Comparison of ENCODE assay signal across 8 cellular contexts in the genomic region with DNA sequence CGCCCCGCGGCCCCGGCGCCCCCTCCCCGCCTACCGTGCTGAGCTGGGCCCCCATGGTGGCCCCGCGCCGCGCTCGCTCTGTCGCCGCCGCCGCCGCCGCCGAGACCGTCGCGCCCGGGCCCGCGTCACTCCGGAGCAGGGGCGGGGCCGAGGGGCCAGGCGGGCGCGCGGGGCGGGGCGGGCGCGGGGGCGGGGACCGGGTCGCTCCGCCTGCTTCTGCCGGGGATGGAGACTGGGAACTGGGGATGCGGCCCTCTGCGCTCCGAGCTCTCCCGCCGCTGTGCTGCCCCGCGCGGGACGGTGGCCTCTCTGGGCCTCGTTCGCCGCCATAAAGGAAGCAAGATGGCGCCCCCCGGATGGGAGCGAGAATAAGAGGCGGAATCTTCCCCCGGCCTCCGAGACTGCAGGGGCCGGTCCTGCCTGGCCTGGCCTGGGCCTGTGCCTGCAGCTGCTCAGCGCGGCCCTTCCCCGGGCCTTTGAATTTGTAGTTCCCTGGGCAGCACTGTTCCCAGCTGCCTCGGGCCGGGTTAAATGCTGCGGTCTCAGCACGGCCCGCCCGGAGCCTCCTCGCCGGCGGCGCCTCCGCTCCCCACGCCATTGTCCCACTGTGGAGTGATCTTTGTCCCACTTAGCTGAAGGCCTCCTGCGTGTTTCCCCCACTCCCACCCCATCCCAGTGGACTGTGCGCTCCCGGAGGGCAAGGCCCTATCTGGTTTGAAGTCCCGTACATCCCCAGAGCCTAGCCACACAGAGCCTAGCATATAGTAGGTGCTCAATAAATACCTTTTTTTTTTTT. TPM values are rescaled to one million over a fixed set of nuclear protein-coding genes. Genes with fewer than 3 reads are reported as not detected.
DNase-seq lines count a peak whose midpoint lies in the region; ATAC-seq and TF ChIP-seq lines count a peak whose summit lies in the region.

Gene CYB5R3 (minus strand): TSS at position 132 of the 796 bp plus-strand sequence. CDS start 77 bp downstream, at position 55.

- H3K4me3 ChIP-seq in endodermal cell (ENCODE audit: low read length): peak within 1 kb of the TSS; percentile 96

- no peaks in the 10 kb centered on the region for H3K36me3 ChIP-seq in endodermal cell (ENCODE audit: control insufficient read depth, insufficient read depth, low read length)

- no peaks in the 10 kb centered on the region for H3K9me3 Mint-ChIP-seq in endodermal cell

- WGBS in endodermal cell (ENCODE audit: insufficient coverage in 1 of 2, insufficient read length in 1 of 2), 2 experiments: 13 to 42% methylated on average over 7 to 76 of the region's 79 CpGs

- peak within 1 kb of the TSS; percentile 98 for H3K27ac Mint-ChIP-seq in endodermal cell

- peak within 1 kb of the TSS; percentile 77 for H3K27ac ChIP-seq in endodermal cell (ENCODE audit: low read depth, low read length)

- H3K4me1 ChIP-seq in endodermal cell (ENCODE audit: control insufficient read depth, insufficient read depth, low read length): peaks cover 5% of the 10 kb centered on the region

- DNase-seq in Ammon's horn (ENCODE audit: low spot score) (peak; percentile 84), NOMO-1 treated with dmso at 0.1 percent for 144 hours (lab: John Stamatoyannopoulos, UW; ENCODE audit: unreplicated experiment) (peak; percentile 66), endodermal cell (peak; percentile 95), mesenteric fat pad (ENCODE audit: low spot score) (peak; percentile 94)
- peak; percentile 18 for DNase-seq in activated CD8-positive, alpha-beta memory T cell treated with anti-CD3 and anti-CD28 coated beads, Interleukin-2, amount 50 U/mL, for 1 hour (ENCODE audit: extremely low read depth)
- peak; percentile 45 for DNase-seq in stimulated activated CD8-positive, alpha-beta memory T cell treated with anti-CD3 and anti-CD28 coated beads, Interleukin-15, amount 100 ng/mL, for 1 hour (ENCODE audit: low read depth)

- ATAC-seq in HG03457 (IDR thresholded peaks at IDR 0.05; ENCODE audit: unreplicated experiment): peak; percentile 43

- no peaks in the 10 kb centered on the region for H3K27me3 ChIP-seq in endodermal cell (ENCODE audit: control insufficient read depth, insufficient read depth, low read length, poor library complexity, severe bottlenecking)

- no peak for TF ChIP-seq CTCF in endodermal cell (conservative IDR thresholded peaks at IDR 0.05)

- H3K4me3 Mint-ChIP-seq in endodermal cell: peak within 1 kb of the TSS; percentile 96

- peaks cover 34% of the 10 kb centered on the region for H3K4me1 Mint-ChIP-seq in endodermal cell

- no peaks in the 10 kb centered on the region for H3K9me3 ChIP-seq in endodermal cell (ENCODE audit: control insufficient read depth, low read length)

- H3K36me3 Mint-ChIP-seq in endodermal cell (ENCODE audit: low read depth): no peaks in the 10 kb centered on the region

- peak within 1 kb of the TSS; percentile 77 for H3K9ac ChIP-seq in endodermal cell (ENCODE audit: extremely low read depth, low read length, poor library complexity, severe bottlenecking)

- H3K27me3 Mint-ChIP-seq in endodermal cell (ENCODE audit: insufficient read depth): no peaks in the 10 kb centered on the region

- peak; percentile 68 for TF ChIP-seq POLR2A in GM19193 (IDR thresholded peaks at IDR 0.05; ENCODE audit: extremely low read depth, insufficient read depth, insufficient read length)

RNA-seq across cellular contexts. Expression of gene CYB5R3, which starts in this region (rescaled TPM):
- 10 to 100 TPM; 89.5 to 92.4 TPM for total RNA-seq in endodermal cell
- polyA plus RNA-seq in endodermal cell (2013, experiment 1 of 2): 120 TPM
- 109 TPM for polyA plus RNA-seq in endodermal cell (2013, experiment 2 of 2)
- total RNA-seq in mesenteric fat pad: 490 TPM

Comparison
In these comparisons a context has a peak if more than half of its experiments do, and no peak if none do; other contexts are left out.
1. Peak in every context shown above with its lines: DNase-seq, ATAC-seq, H3K4me3 ChIP-seq and H3K27ac ChIP-seq.
2. DNase-seq: peak in every context shown above with its lines; median percentile 95 in endodermal cell; 94 in mesenteric fat pad; 84 in Ammon's horn; 66 in NOMO-1 treated with dmso at 0.1 percent for 144 hours; 45 in stimulated activated CD8-positive, alpha-beta memory T cell treated with anti-CD3 and anti-CD28 coated beads, Interleukin-15, amount 100 ng/mL, for 1 hour; 18 in activated CD8-positive, alpha-beta memory T cell treated with anti-CD3 and anti-CD28 coated beads, Interleukin-2, amount 50 U/mL, for 1 hour.